ENCODE assay signal across 1 cellular context in the genomic region with DNA sequence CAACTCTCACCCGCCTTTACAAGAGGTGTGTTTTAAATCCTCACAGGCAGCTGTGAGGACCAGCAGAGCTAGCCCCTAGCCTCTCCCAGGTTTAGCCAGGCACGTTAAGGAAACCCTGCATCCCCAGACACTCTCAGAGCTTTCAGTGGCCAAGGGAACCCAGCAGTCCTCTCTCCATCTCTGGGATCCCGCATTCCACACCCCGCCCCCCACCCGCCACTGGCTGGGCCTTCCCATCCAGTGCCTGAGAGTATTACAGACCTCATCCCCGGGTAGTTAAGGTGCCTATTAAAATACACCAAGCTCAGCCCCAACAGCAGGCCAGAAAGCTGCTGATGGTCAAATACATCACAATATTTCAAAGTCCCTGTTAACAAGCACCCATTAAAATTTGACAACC.
TF ChIP-seq lines count a peak whose summit lies in the region.

No MANE protein-coding gene starts in this region.

TF ChIP-seq in WTC11, 78 proteins besides CTCF, POLR2A, EP300 and RAD21 (continued from another document):
- TF ChIP-seq, protein P1, sequence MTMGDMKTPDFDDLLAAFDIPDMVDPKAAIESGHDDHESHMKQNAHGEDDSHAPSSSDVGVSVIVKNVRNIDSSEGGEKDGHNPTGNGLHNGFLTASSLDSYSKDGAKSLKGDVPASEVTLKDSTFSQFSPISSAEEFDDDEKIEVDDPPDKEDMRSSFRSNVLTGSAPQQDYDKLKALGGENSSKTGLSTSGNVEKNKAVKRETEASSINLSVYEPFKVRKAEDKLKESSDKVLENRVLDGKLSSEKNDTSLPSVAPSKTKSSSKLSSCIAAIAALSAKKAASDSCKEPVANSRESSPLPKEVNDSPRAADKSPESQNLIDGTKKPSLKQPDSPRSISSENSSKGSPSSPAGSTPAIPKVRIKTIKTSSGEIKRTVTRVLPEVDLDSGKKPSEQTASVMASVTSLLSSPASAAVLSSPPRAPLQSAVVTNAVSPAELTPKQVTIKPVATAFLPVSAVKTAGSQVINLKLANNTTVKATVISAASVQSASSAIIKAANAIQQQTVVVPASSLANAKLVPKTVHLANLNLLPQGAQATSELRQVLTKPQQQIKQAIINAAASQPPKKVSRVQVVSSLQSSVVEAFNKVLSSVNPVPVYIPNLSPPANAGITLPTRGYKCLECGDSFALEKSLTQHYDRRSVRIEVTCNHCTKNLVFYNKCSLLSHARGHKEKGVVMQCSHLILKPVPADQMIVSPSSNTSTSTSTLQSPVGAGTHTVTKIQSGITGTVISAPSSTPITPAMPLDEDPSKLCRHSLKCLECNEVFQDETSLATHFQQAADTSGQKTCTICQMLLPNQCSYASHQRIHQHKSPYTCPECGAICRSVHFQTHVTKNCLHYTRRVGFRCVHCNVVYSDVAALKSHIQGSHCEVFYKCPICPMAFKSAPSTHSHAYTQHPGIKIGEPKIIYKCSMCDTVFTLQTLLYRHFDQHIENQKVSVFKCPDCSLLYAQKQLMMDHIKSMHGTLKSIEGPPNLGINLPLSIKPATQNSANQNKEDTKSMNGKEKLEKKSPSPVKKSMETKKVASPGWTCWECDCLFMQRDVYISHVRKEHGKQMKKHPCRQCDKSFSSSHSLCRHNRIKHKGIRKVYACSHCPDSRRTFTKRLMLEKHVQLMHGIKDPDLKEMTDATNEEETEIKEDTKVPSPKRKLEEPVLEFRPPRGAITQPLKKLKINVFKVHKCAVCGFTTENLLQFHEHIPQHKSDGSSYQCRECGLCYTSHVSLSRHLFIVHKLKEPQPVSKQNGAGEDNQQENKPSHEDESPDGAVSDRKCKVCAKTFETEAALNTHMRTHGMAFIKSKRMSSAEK (CRISPR knock-in tag; IDR thresholded peaks at IDR 0.05; ENCODE audit: borderline replicate concordance): no peak
- TF ChIP-seq ZNF219 (CRISPR knock-in tag; IDR thresholded peaks at IDR 0.05; ENCODE audit: borderline replicate concordance) (no peak), TEAD1 (CRISPR knock-in tag; IDR thresholded peaks at IDR 0.05) (no peak), GRHL2 (CRISPR knock-in tag; IDR thresholded peaks at IDR 0.05; ENCODE audit: insufficient replicate concordance, severe bottlenecking) (no peak)
- TF ChIP-seq, protein P2, sequence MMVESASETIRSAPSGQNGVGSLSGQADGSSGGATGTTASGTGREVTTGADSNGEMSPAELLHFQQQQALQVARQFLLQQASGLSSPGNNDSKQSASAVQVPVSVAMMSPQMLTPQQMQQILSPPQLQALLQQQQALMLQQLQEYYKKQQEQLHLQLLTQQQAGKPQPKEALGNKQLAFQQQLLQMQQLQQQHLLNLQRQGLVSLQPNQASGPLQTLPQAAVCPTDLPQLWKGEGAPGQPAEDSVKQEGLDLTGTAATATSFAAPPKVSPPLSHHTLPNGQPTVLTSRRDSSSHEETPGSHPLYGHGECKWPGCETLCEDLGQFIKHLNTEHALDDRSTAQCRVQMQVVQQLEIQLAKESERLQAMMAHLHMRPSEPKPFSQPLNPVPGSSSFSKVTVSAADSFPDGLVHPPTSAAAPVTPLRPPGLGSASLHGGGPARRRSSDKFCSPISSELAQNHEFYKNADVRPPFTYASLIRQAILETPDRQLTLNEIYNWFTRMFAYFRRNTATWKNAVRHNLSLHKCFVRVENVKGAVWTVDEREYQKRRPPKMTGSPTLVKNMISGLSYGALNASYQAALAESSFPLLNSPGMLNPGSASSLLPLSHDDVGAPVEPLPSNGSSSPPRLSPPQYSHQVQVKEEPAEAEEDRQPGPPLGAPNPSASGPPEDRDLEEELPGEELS (CRISPR knock-in tag; IDR thresholded peaks at IDR 0.05): no peak
